ENCODE assay signal across 18 cellular contexts in the genomic region with DNA sequence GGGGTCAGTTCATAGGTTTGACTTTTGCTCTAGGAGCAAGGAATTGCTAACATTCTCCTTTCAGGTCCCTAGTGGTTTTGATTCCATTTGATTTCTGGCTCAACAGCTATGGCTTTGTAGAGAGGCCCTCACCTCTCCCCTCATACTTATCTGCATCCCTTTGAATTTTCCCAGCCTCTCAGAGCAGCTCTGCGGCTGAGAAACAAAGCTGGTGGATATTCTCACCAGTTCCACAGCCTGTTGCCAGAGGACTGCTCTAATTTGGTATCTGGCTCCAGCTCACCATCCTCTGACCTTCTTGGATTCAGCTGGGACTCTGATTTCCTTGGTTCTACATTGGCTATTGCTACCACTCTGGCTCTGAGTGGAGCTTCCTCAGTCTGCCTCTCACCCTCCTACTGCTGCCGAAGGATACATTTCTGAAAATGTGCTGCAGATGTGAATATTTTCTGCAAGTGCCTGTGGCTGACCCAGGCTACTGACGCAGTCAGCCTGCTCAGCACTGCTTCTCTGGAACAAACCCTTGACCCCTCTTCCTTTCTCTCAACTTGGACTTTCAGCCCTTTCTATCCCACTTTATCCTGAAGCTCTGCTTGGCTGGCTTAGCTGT.
DNase-seq lines count a peak whose midpoint lies in the region; ATAC-seq and TF ChIP-seq lines count a peak whose summit lies in the region.
"Had no signal": no experiment of that assay in that cellular context is flagged by ENCODE, and none has a peak within 500 bp of the region (broad histone marks: within the 10 kb centered on the region; RNA-seq: fewer than 3 reads in every experiment).

No MANE protein-coding gene starts in this region.

- H3K36me3 ChIP-seq in body of pancreas (replicated peaks in 1 of 2; ENCODE audit: insufficient read depth in 1 of 2, low read depth in 2 of 2) (no peaks in the 10 kb centered on the region), heart left ventricle (no peaks in the 10 kb centered on the region), neural progenitor cell (no peaks in the 10 kb centered on the region), tibial nerve (no peaks in the 10 kb centered on the region)
- H3K36me3 ChIP-seq: BE2C had no signal

- ATAC-seq in body of pancreas (peak; percentile 74), heart left ventricle (peak; percentile 50 to 90 (median 70)), HG02970 (IDR thresholded peaks at IDR 0.05; ENCODE audit: low FRiP score, unreplicated experiment) (no peak)
- ATAC-seq: T-cell had no signal

- no peak overlapping the region for H3K4me2 ChIP-seq in neural progenitor cell

- H3K27me3 ChIP-seq in body of pancreas (no peaks in the 10 kb centered on the region), heart left ventricle (peaks cover 0 to 3% (median 0%) of the 10 kb centered on the region in 9 donors), neural progenitor cell (no peaks in the 10 kb centered on the region), tibial nerve (no peaks in the 10 kb centered on the region)
- H3K27me3 ChIP-seq: BE2C had no signal

- no peaks in the 10 kb centered on the region for H3K9me3 Mint-ChIP-seq in neural progenitor cell
- H3K9me3 Mint-ChIP-seq: activated CD4-positive, alpha-beta T cell treated with anti-CD3 and anti-CD28 coated beads, Interleukin-2, amount 10 ng/mL, durations not matched to agents 7 days and 5 days; T-cell had no signal

- no peaks in the 10 kb centered on the region for H3K79me2 ChIP-seq in neural progenitor cell (ENCODE audit: low read depth)

- TF ChIP-seq POLR2A in body of pancreas (IDR thresholded peaks at IDR 0.05) (no peak), heart left ventricle (IDR thresholded peaks at IDR 0.05) (no peak), tibial nerve (IDR thresholded peaks at IDR 0.05) (no peak)

- intact Hi-C loops in body of pancreas (cut with DNase I) (no loop called here), heart left ventricle (cut with DNase I) (loop anchor here in 2 of 10 donors (5.0 to 10.0 kb wide), 2 partner anchors 112 to 120 kb away; partner anchors contain the start of gene ENPEP (in 1 of the 2))

- peaks cover 3% of the 10 kb centered on the region for H3K4me1 Mint-ChIP-seq in neural progenitor cell
- H3K4me1 Mint-ChIP-seq: activated CD4-positive, alpha-beta T cell treated with anti-CD3 and anti-CD28 coated beads, Interleukin-2, amount 10 ng/mL, durations not matched to agents 7 days and 5 days; T-cell had no signal

- H3K27ac ChIP-seq in body of pancreas = no peak overlapping the region
- peak overlapping the region in 11 of 12 donors; percentile 14 to 76 (median 49) for H3K27ac ChIP-seq in heart left ventricle
- H3K27ac ChIP-seq in neural progenitor cell = no peak overlapping the region
- H3K27ac ChIP-seq in tibial nerve = peak overlapping the region in 3 of 4 donors; percentile 22 to 67 (median 52)
- H3K27ac ChIP-seq: epithelial cell of prostate had no signal

- no peaks in the 10 kb centered on the region for H4K20me1 ChIP-seq in neural progenitor cell (ENCODE audit: low read depth)

- no peak overlapping the region for H3K27ac Mint-ChIP-seq in neural progenitor cell
- H3K27ac Mint-ChIP-seq: activated CD4-positive, alpha-beta T cell treated with anti-CD3 and anti-CD28 coated beads, Interleukin-2, amount 10 ng/mL, durations not matched to agents 7 days and 5 days; immature natural killer cell; T-cell had no signal

- no peaks in the 10 kb centered on the region for H3K9me3 ChIP-seq in body of pancreas
- no peaks in the 10 kb centered on the region for H3K9me3 ChIP-seq in heart left ventricle
- no peaks in the 10 kb centered on the region for H3K9me3 ChIP-seq in neural progenitor cell (ENCODE audit: low read depth)
- H3K9me3 ChIP-seq in tibial nerve = no peaks in the 10 kb centered on the region
- H3K9me3 ChIP-seq: BE2C had no signal

- H3F3A ChIP-seq in neural progenitor cell (ENCODE audit: low read depth) = no peaks in the 10 kb centered on the region

- peaks cover 3% of the 10 kb centered on the region for H3K27me3 Mint-ChIP-seq in neural progenitor cell (ENCODE audit: insufficient read depth, low read depth)

- H3K4me1 ChIP-seq in body of pancreas = no peaks in the 10 kb centered on the region
- H3K4me1 ChIP-seq in heart left ventricle = peaks cover 0 to 8% (median 0%) of the 10 kb centered on the region in 12 donors
- H3K4me1 ChIP-seq in neural progenitor cell = no peaks in the 10 kb centered on the region
- H3K4me1 ChIP-seq in tibial nerve = no peaks in the 10 kb centered on the region
- H3K4me1 ChIP-seq: BE2C had no signal

- TF ChIP-seq EP300 in tibial nerve (IDR thresholded peaks at IDR 0.05) = peak in 1 of 2 donors; percentile 35

- no peak for TF ChIP-seq CTCF in body of pancreas (IDR thresholded peaks at IDR 0.05)
- no peak for TF ChIP-seq CTCF in heart left ventricle (IDR thresholded peaks at IDR 0.05)
- TF ChIP-seq CTCF in neural progenitor cell (IDR thresholded peaks at IDR 0.05) = no peak
- TF ChIP-seq CTCF in tibial nerve (IDR thresholded peaks at IDR 0.05) = no peak

- H3K4me3 ChIP-seq in body of pancreas (no peak overlapping the region), heart left ventricle (no peak overlapping the region), neural progenitor cell (no peak overlapping the region), tibial nerve (no peak overlapping the region)

- no peak overlapping the region for H3K4me3 Mint-ChIP-seq in neural progenitor cell
- H3K4me3 Mint-ChIP-seq: activated CD4-positive, alpha-beta T cell treated with anti-CD3 and anti-CD28 coated beads, Interleukin-2, amount 10 ng/mL, durations not matched to agents 7 days and 5 days; immature natural killer cell; neural crest cell; T-cell had no signal

- DNase-seq in body of pancreas = peak in 1 of 4 donors; percentile 19
- DNase-seq in heart left ventricle = peak in 3 of 5 donors; percentile 33 to 44 (median 43)
- no peak for DNase-seq in neural progenitor cell (ENCODE audit: low spot score)
- no peak for DNase-seq in tibial nerve (ENCODE audit: low spot score in 2 of 2)
- no peak for DNase-seq in GM03348 (ENCODE audit: low spot score)
- DNase-seq in nucleus accumbens (lab: John Stamatoyannopoulos, UW) = no peak
- DNase-seq: activated CD4-positive, alpha-beta T cell treated with anti-CD3 and anti-CD28 coated beads, Interleukin-2, amount 10 ng/mL, durations not matched to agents 7 days and 5 days; activated naive CD4-positive, alpha-beta T cell treated with Interleukin-2 at 50 U/mL for 16 hours; activated T-cell treated with anti-CD3 and anti-CD28 coated beads for 4 hours; BE2C; immature natural killer cell; NCI-H69; retina; SHP77; T-cell had no signal

- H2AFZ ChIP-seq in neural progenitor cell (replicated peaks) = peak overlapping the region; percentile 53

- H3K9ac ChIP-seq in neural progenitor cell = no peak overlapping the region

- 49 to 53% methylated on average over 3 of the region's 3 CpGs for WGBS in body of pancreas, 2 donors
- 28 to 56% (median 45%) methylated on average over 3 of the region's 3 CpGs for WGBS in heart left ventricle, 4 donors
- WGBS in tibial nerve, 2 donors = 25 to 39% methylated on average over 3 of the region's 3 CpGs

- no peaks in the 10 kb centered on the region for H3K36me3 Mint-ChIP-seq in neural progenitor cell
- H3K36me3 Mint-ChIP-seq: immature natural killer cell, T-cell had no signal

Comparison
In these comparisons a context has a peak if more than half of its experiments do, and no peak if none do; other contexts are left out.
1. DNase-seq: peak in heart left ventricle (3 of 5); none in neural progenitor cell (single experiment), tibial nerve (0 of 2), GM03348 (single experiment) and nucleus accumbens (0 of 56).
2. H3K27ac ChIP-seq: peak in heart left ventricle (11 of 12) and tibial nerve (3 of 4); none in body of pancreas (0 of 4) and neural progenitor cell (single experiment).